ENCODE assay signal across 1 cellular context in the genomic region with DNA sequence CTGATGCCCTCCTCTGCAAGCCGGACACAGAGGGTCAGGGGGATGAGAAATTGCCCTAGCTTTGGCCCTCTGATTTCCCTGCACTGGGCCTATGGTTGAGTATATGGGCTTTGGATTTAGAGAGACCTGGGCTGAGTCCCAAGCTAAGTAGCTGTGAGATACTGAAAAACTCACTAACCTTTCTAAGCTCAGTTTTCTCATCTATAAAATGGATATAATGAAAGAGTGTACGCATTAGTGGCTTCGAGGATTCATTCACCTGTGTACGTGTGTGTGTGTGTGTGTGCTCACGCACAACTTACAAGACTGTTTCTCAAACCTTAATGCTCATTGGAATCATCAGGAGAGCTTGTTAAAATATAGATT.
TF ChIP-seq lines count a peak whose summit lies in the region.

No MANE protein-coding gene starts in this region.

TF ChIP-seq in WTC11, 78 proteins besides CTCF, POLR2A, EP300 and RAD21 (continued from another document):
- TF ChIP-seq, protein P1, sequence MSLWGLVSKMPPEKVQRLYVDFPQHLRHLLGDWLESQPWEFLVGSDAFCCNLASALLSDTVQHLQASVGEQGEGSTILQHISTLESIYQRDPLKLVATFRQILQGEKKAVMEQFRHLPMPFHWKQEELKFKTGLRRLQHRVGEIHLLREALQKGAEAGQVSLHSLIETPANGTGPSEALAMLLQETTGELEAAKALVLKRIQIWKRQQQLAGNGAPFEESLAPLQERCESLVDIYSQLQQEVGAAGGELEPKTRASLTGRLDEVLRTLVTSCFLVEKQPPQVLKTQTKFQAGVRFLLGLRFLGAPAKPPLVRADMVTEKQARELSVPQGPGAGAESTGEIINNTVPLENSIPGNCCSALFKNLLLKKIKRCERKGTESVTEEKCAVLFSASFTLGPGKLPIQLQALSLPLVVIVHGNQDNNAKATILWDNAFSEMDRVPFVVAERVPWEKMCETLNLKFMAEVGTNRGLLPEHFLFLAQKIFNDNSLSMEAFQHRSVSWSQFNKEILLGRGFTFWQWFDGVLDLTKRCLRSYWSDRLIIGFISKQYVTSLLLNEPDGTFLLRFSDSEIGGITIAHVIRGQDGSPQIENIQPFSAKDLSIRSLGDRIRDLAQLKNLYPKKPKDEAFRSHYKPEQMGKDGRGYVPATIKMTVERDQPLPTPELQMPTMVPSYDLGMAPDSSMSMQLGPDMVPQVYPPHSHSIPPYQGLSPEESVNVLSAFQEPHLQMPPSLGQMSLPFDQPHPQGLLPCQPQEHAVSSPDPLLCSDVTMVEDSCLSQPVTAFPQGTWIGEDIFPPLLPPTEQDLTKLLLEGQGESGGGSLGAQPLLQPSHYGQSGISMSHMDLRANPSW (CRISPR knock-in tag; conservative IDR thresholded peaks at IDR 0.05; ENCODE audit: low read depth): no peak
